Comparison of ENCODE assay signal across 2 cellular contexts in the genomic region with DNA sequence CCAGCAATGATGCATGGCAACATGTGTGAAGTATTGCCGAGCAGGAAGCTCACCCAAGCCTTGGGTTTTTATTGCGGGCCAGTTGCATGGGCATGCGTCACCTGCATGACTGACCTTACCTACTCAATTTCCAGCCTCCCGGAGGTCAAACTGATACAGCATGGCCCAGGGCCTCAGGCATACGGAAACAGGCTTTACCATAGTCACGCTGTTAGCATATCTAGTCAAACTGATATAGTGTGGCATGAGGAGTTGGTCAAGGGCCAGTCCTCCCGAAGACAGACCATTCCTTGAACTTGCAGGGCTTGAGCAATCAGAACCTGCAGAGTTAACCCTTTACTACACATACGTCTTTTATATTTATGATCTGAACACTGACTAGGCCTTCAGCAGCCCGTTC.
TF ChIP-seq lines count a peak whose summit lies in the region.

No MANE protein-coding gene starts in this region.

TF ChIP-seq in SK-N-SH, 30 proteins besides CTCF, POLR2A, EP300 and RAD21 (continued from another document):
- TF ChIP-seq RXRA (IDR thresholded peaks at IDR 0.05; ENCODE audit: borderline replicate concordance, low read depth) (no peak), GATA2 (CRISPR knock-in tag; IDR thresholded peaks at IDR 0.05) (no peak), RCOR1 (IDR thresholded peaks at IDR 0.05; ENCODE audit: low read length) (no peak), TEAD4 (IDR thresholded peaks at IDR 0.05; ENCODE audit: borderline replicate concordance, insufficient read depth) (no peak), FOXM1 (IDR thresholded peaks at IDR 0.05; ENCODE audit: low read depth) (no peak), ELF1 (IDR thresholded peaks at IDR 0.05) (no peak)
- TF ChIP-seq, protein P1, sequence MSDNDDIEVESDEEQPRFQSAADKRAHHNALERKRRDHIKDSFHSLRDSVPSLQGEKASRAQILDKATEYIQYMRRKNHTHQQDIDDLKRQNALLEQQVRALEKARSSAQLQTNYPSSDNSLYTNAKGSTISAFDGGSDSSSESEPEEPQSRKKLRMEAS (IDR thresholded peaks at IDR 0.05; ENCODE audit: low read depth), result no peak

TF ChIP-seq in SK-N-SH treated with all-trans-retinoic acid at 6 μM for 48 hours, 23 proteins besides CTCF, POLR2A, EP300 and RAD21 (continued from another document):
- no peak for TF ChIP-seq ZNF70 (CRISPR knock-in tag; IDR thresholded peaks at IDR 0.05)
- TF ChIP-seq, protein P2, sequence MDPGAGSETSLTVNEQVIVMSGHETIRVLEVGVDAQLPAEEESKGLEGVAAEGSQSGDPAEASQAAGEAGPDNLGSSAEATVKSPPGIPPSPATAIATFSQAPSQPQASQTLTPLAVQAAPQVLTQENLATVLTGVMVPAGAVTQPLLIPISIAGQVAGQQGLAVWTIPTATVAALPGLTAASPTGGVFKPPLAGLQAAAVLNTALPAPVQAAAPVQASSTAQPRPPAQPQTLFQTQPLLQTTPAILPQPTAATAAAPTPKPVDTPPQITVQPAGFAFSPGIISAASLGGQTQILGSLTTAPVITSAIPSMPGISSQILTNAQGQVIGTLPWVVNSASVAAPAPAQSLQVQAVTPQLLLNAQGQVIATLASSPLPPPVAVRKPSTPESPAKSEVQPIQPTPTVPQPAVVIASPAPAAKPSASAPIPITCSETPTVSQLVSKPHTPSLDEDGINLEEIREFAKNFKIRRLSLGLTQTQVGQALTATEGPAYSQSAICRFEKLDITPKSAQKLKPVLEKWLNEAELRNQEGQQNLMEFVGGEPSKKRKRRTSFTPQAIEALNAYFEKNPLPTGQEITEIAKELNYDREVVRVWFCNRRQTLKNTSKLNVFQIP (CRISPR knock-in tag; IDR thresholded peaks at IDR 0.05; ENCODE audit: borderline replicate concordance, low read depth), result no peak
- no peak for TF ChIP-seq TCF4 (CRISPR knock-in tag; IDR thresholded peaks at IDR 0.05; ENCODE audit: borderline replicate concordance)
- TF ChIP-seq RARB (CRISPR knock-in tag; IDR thresholded peaks at IDR 0.05), result no peak
- TF ChIP-seq, protein P3, sequence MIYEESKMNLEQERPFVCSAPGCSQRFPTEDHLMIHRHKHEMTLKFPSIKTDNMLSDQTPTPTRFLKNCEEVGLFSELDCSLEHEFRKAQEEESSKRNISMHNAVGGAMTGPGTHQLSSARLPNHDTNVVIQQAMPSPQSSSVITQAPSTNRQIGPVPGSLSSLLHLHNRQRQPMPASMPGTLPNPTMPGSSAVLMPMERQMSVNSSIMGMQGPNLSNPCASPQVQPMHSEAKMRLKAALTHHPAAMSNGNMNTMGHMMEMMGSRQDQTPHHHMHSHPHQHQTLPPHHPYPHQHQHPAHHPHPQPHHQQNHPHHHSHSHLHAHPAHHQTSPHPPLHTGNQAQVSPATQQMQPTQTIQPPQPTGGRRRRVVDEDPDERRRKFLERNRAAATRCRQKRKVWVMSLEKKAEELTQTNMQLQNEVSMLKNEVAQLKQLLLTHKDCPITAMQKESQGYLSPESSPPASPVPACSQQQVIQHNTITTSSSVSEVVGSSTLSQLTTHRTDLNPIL (CRISPR knock-in tag; IDR thresholded peaks at IDR 0.05; ENCODE audit: low read depth), result no peak
- TF ChIP-seq, protein P4, sequence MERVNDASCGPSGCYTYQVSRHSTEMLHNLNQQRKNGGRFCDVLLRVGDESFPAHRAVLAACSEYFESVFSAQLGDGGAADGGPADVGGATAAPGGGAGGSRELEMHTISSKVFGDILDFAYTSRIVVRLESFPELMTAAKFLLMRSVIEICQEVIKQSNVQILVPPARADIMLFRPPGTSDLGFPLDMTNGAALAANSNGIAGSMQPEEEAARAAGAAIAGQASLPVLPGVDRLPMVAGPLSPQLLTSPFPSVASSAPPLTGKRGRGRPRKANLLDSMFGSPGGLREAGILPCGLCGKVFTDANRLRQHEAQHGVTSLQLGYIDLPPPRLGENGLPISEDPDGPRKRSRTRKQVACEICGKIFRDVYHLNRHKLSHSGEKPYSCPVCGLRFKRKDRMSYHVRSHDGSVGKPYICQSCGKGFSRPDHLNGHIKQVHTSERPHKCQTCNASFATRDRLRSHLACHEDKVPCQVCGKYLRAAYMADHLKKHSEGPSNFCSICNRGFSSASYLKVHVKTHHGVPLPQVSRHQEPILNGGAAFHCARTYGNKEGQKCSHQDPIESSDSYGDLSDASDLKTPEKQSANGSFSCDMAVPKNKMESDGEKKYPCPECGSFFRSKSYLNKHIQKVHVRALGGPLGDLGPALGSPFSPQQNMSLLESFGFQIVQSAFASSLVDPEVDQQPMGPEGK (CRISPR knock-in tag; IDR thresholded peaks at IDR 0.05; ENCODE audit: borderline replicate concordance), result no peak
- TF ChIP-seq ZNF565 (CRISPR knock-in tag; conservative IDR thresholded peaks at IDR 0.05; ENCODE audit: low read depth), result no peak
- TF ChIP-seq CSDC2 (CRISPR knock-in tag; IDR thresholded peaks at IDR 0.05), result no peak
- TF ChIP-seq SNAI2 (CRISPR knock-in tag; IDR thresholded peaks at IDR 0.05), result no peak
- TF ChIP-seq OSR1 (CRISPR knock-in tag; IDR thresholded peaks at IDR 0.05), result no peak
- TF ChIP-seq, protein P5, sequence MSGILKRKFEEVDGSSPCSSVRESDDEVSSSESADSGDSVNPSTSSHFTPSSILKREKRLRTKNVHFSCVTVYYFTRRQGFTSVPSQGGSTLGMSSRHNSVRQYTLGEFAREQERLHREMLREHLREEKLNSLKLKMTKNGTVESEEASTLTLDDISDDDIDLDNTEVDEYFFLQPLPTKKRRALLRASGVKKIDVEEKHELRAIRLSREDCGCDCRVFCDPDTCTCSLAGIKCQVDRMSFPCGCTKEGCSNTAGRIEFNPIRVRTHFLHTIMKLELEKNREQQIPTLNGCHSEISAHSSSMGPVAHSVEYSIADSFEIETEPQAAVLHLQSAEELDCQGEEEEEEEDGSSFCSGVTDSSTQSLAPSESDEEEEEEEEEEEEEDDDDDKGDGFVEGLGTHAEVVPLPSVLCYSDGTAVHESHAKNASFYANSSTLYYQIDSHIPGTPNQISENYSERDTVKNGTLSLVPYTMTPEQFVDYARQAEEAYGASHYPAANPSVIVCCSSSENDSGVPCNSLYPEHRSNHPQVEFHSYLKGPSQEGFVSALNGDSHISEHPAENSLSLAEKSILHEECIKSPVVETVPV (CRISPR knock-in tag; IDR thresholded peaks at IDR 0.05), result no peak
- no peak for TF ChIP-seq ZFP30 (CRISPR knock-in tag; IDR thresholded peaks at IDR 0.05)
TF ChIP-seq in SK-N-SH treated with all-trans-retinoic acid at 6 μM for 48 hours: peak in this region for 0.
